22 cellular contexts compared by ENCODE assay signal in the genomic region with DNA sequence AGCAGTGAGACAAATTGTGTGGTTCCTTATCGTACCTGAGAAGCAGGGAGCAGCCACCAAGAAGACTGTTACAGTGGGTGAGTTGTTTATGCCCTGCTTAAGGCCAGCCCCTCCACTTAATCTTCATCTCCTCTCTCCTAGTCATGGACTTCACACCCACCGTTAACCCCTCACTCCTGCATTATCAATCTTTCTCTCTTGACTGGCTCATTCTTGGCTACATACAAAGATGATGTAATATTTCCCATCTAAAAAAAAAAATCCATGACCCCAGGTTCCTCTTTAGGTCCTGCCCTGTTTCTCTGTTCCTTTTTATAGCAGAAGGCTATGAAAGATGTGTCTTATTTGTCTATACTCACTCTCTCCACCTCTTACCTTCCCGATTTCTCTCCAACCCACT.
A peak's percentile ranks its signal among the peaks of the same experiment; 100 is the strongest.
DNase-seq lines count a peak whose midpoint lies in the region; ATAC-seq, FAIRE-seq and TF ChIP-seq lines count a peak whose summit lies in the region.
"Had no signal": no experiment of that assay in that cellular context is flagged by ENCODE, and none has a peak within 500 bp of the region (broad histone marks: within the 10 kb centered on the region; RNA-seq: fewer than 3 reads in every experiment).

No MANE protein-coding gene starts in this region.

- peak; percentile 47 for FAIRE-seq in endothelial cell of umbilical vein (lab: Jason Lieb, UNC)

- H3K27me3 Mint-ChIP-seq in stimulated activated naive CD8-positive, alpha-beta T cell treated with anti-CD3 and anti-CD28 coated beads, Interleukin-15, Interleukin-2, amounts not matched to agents 100 ng/mL and 50 ng/mL, for 24 hours, result no peaks in the 10 kb centered on the region
- H3K27me3 Mint-ChIP-seq: activated CD8-positive, alpha-beta memory T cell treated with anti-CD3 and anti-CD28 coated beads, Interleukin-2, amount 10 ng/mL, durations not matched to agents 7 days and 5 days; CD4-positive, alpha-beta T cell had no signal

- TF ChIP-seq POLR2A in endothelial cell of umbilical vein (IDR thresholded peaks at IDR 0.05; ENCODE audit: low read depth, low read length), result no peak

- H3K9ac ChIP-seq in endothelial cell of umbilical vein (replicated peaks; ENCODE audit: extremely low read depth, insufficient read depth, low read length) (no peak overlapping the region), MM.1S (ENCODE audit: low read length) (no peak overlapping the region)

- dilution Hi-C loops in endothelial cell of umbilical vein (cut with MboI; ENCODE audit: extremely low pct_ligation_motif_present, low sequenced_read_pairs), result no loop called here

- H3K79me2 ChIP-seq in endothelial cell of umbilical vein (ENCODE audit: control insufficient read depth, insufficient read depth, low read length), result no peaks in the 10 kb centered on the region
- no peaks in the 10 kb centered on the region for H3K79me2 ChIP-seq in MM.1S (ENCODE audit: low read length)

- TF ChIP-seq CTCF in endothelial cell of umbilical vein (IDR thresholded peaks at IDR 0.05; ENCODE audit: extremely low read depth in 1 of 2, insufficient read depth in 1 of 2, low read depth in 1 of 2, low read length in 2 of 2) (no peak), MM.1S (IDR thresholded peaks at IDR 0.05; ENCODE audit: low read length) (no peak), foreskin keratinocyte (conservative IDR thresholded peaks at IDR 0.05) (no peak)

- H3K27ac Mint-ChIP-seq in stimulated activated naive CD8-positive, alpha-beta T cell treated with anti-CD3 and anti-CD28 coated beads, Interleukin-15, Interleukin-2, amounts not matched to agents 100 ng/mL and 50 ng/mL, for 24 hours, result peak overlapping the region; percentile 26
- H3K27ac Mint-ChIP-seq: activated CD8-positive, alpha-beta memory T cell treated with anti-CD3 and anti-CD28 coated beads, Interleukin-2, amount 10 ng/mL, durations not matched to agents 7 days and 5 days; CD4-positive, alpha-beta T cell had no signal

- H4K20me1 ChIP-seq in endothelial cell of umbilical vein (replicated peaks; ENCODE audit: control insufficient read depth, extremely low read depth, insufficient read depth, low read length) (no peaks in the 10 kb centered on the region), MM.1S (ENCODE audit: insufficient read depth, low read length) (no peaks in the 10 kb centered on the region)

- H3K4me3 ChIP-seq in endothelial cell of umbilical vein (replicated peaks in 1 of 3; ENCODE audit: insufficient read depth in 1 of 3, low read depth in 1 of 3, low read length in 3 of 3) (no peak overlapping the region), aorta (ENCODE audit: low read length in 2 of 2) (no peak overlapping the region), MM.1S (ENCODE audit: low read length) (no peak overlapping the region)
- H3K4me3 ChIP-seq: esophagus muscularis mucosa, MG63, tibial artery had no signal

- H3K9me1 ChIP-seq in endothelial cell of umbilical vein (replicated peaks; ENCODE audit: control insufficient read depth, extremely low read depth, insufficient read depth, low read length), result no peaks in the 10 kb centered on the region

- H3K9me3 Mint-ChIP-seq in stimulated activated naive CD8-positive, alpha-beta T cell treated with anti-CD3 and anti-CD28 coated beads, Interleukin-15, Interleukin-2, amounts not matched to agents 100 ng/mL and 50 ng/mL, for 24 hours, result no peaks in the 10 kb centered on the region
- H3K9me3 Mint-ChIP-seq: CD4-positive, alpha-beta T cell had no signal

- intact Hi-C loops in endothelial cell of umbilical vein (cut with micrococcal nuclease) (no loop called here), aorta (cut with DNase I) (no loop called here)

- no peak for DNase-seq in stimulated activated naive CD8-positive, alpha-beta T cell treated with anti-CD3 and anti-CD28 coated beads, Interleukin-15, Interleukin-2, amounts not matched to agents 100 U/mL and 50 U/mL, for 24 hours
- DNase-seq in SIG-M5 treated with dmso at 0.1 percent for 504 hours (lab: John Stamatoyannopoulos, UW; ENCODE audit: unreplicated experiment) (peak; percentile 80), endothelial cell of umbilical vein (ENCODE audit: low read depth, low spot score) (peak; percentile 45), aorta (no peak), MM.1S (no peak), NCI-H510A treated with DMSO at 0.1 percent for 48 hours (lab: John Stamatoyannopoulos, UW) (no peak), foreskin keratinocyte (no peak)
- DNase-seq: activated CD8-positive, alpha-beta memory T cell treated with anti-CD3 and anti-CD28 coated beads, Interleukin-2, amount 10 ng/mL, durations not matched to agents 7 days and 5 days; activated effector memory CD4-positive, alpha-beta T cell treated with anti-CD3 and anti-CD28 coated beads, Interleukin-2, amount 50 U/mL, for 16 hours; CD4-positive, alpha-beta T cell; cortex of kidney; DND-41; kidney glomerular epithelial cell; NCI-H2171; occipital lobe; PC-3; stimulated activated CD4-positive, alpha-beta T cell treated with anti-CD3 and anti-CD28 coated beads, Interleukin-2, amount 100 ng/mL, for 48 hours; tibial artery; WERI-Rb-1 had no signal

- no peaks in the 10 kb centered on the region for H3K9me3 ChIP-seq in endothelial cell of umbilical vein (replicated peaks; ENCODE audit: control insufficient read depth, insufficient read depth, low read length)
- H3K9me3 ChIP-seq in aorta (ENCODE audit: control insufficient read depth, low read length), result no peaks in the 10 kb centered on the region
- no peaks in the 10 kb centered on the region for H3K9me3 ChIP-seq in MM.1S (replicated peaks; ENCODE audit: insufficient read depth, low read length)
- H3K9me3 ChIP-seq: esophagus muscularis mucosa, MG63, tibial artery had no signal

- H3K27me3 ChIP-seq in endothelial cell of umbilical vein (ENCODE audit: control insufficient read depth in 2 of 2, insufficient read depth in 2 of 2, low read length in 2 of 2) (no peaks in the 10 kb centered on the region), aorta (ENCODE audit: control insufficient read depth in 1 of 2, insufficient read depth in 2 of 2, low read length in 1 of 2) (no peaks in the 10 kb centered on the region), MM.1S (replicated peaks; ENCODE audit: insufficient read depth, low read length) (no peaks in the 10 kb centered on the region), foreskin keratinocyte (no peaks in the 10 kb centered on the region)
- H3K27me3 ChIP-seq: esophagus muscularis mucosa, MG63, tibial artery had no signal

- CTCF ChIA-PET in endothelial cell of umbilical vein (lab: Charles Lee), result no interaction called here

- no TSS peak for BruUV-seq in endothelial cell of umbilical vein (replicated peaks; lab: Mats Ljungman, UMichigan)

- H3K9me2 ChIP-seq in MM.1S (replicated peaks; ENCODE audit: insufficient read depth, low read length), result no peaks in the 10 kb centered on the region

- ATAC-seq in stimulated activated naive CD8-positive, alpha-beta T cell treated with anti-CD3 and anti-CD28 coated beads, Interleukin-15, Interleukin-2, amounts not matched to agents 100 U/mL and 50 U/mL, for 24 hours, result no peak
- no peak for ATAC-seq in aorta (ENCODE audit: low FRiP score)
- ATAC-seq in foreskin keratinocyte, result no peak
- ATAC-seq: activated CD8-positive, alpha-beta memory T cell treated with anti-CD3 and anti-CD28 coated beads, Interleukin-2, amount 10 ng/mL, durations not matched to agents 7 days and 5 days; PC-3 had no signal

- POLR2A ChIA-PET in endothelial cell of umbilical vein (lab: Charles Lee), result no interaction called here

- H3K4me1 Mint-ChIP-seq in stimulated activated naive CD8-positive, alpha-beta T cell treated with anti-CD3 and anti-CD28 coated beads, Interleukin-15, Interleukin-2, amounts not matched to agents 100 ng/mL and 50 ng/mL, for 24 hours (ENCODE audit: low read depth), result peaks cover 34% of the 10 kb centered on the region

- H3K36me3 ChIP-seq in endothelial cell of umbilical vein (ENCODE audit: control insufficient read depth in 2 of 2, extremely low read depth in 1 of 2, insufficient read depth in 2 of 2, low read length in 2 of 2), result no peaks in the 10 kb centered on the region
- no peaks in the 10 kb centered on the region for H3K36me3 ChIP-seq in aorta (ENCODE audit: control insufficient read depth in 1 of 2, insufficient read depth in 2 of 2, low read length in 1 of 2)
- H3K36me3 ChIP-seq in MM.1S (replicated peaks; ENCODE audit: insufficient read depth, low read length), result no peaks in the 10 kb centered on the region
- H3K36me3 ChIP-seq: esophagus muscularis mucosa, MG63, tibial artery, WERI-Rb-1 had no signal

- H2AFZ ChIP-seq in endothelial cell of umbilical vein (ENCODE audit: low read depth, low read length) (no peak overlapping the region), MM.1S (ENCODE audit: low read length) (no peak overlapping the region)

- H3K4me1 ChIP-seq in endothelial cell of umbilical vein (ENCODE audit: control insufficient read depth, extremely low read depth, insufficient read depth, low read length), result peaks cover 8% of the 10 kb centered on the region
- H3K4me1 ChIP-seq in aorta (ENCODE audit: control insufficient read depth in 1 of 2, insufficient read depth in 2 of 2, low read length in 2 of 2), result no peaks in the 10 kb centered on the region
- no peaks in the 10 kb centered on the region for H3K4me1 ChIP-seq in MM.1S (ENCODE audit: low read length)
- H3K4me1 ChIP-seq in foreskin keratinocyte, result no peaks in the 10 kb centered on the region
- H3K4me1 ChIP-seq: tibial artery had no signal

- peaks cover 13% of the 10 kb centered on the region for H3K36me3 Mint-ChIP-seq in stimulated activated naive CD8-positive, alpha-beta T cell treated with anti-CD3 and anti-CD28 coated beads, Interleukin-15, Interleukin-2, amounts not matched to agents 100 ng/mL and 50 ng/mL, for 24 hours (ENCODE audit: low read depth)

- 59 to 61% methylated on average over 3 of the region's 3 CpGs for WGBS in aorta, 2 donors

- no peaks in the 10 kb centered on the region for H3F3A ChIP-seq in MM.1S (ENCODE audit: insufficient read depth, low read length)

- no peak overlapping the region for H3K27ac ChIP-seq in endothelial cell of umbilical vein (ENCODE audit: insufficient read depth, low read depth, low read length)
- no peak overlapping the region for H3K27ac ChIP-seq in aorta (ENCODE audit: low read depth in 1 of 2, low read length in 2 of 2)
- H3K27ac ChIP-seq in MM.1S (ENCODE audit: low read length), result no peak overlapping the region
- H3K27ac ChIP-seq in foreskin keratinocyte, result no peak overlapping the region
- H3K27ac ChIP-seq: esophagus muscularis mucosa, tibial artery, WERI-Rb-1 had no signal

- no peak overlapping the region for H3K4me2 ChIP-seq in endothelial cell of umbilical vein (ENCODE audit: insufficient read depth, low read length)
- no peak overlapping the region for H3K4me2 ChIP-seq in MM.1S (ENCODE audit: low read depth, low read length)

- no peak overlapping the region for H3K4me3 Mint-ChIP-seq in stimulated activated naive CD8-positive, alpha-beta T cell treated with anti-CD3 and anti-CD28 coated beads, Interleukin-15, Interleukin-2, amounts not matched to agents 100 ng/mL and 50 ng/mL, for 24 hours
- H3K4me3 Mint-ChIP-seq: activated CD8-positive, alpha-beta memory T cell treated with anti-CD3 and anti-CD28 coated beads, Interleukin-2, amount 10 ng/mL, durations not matched to agents 7 days and 5 days; CD4-positive, alpha-beta T cell had no signal

TF ChIP-seq in endothelial cell of umbilical vein, 7 proteins besides CTCF, POLR2A, EP300 and RAD21 (continues in another document):
- TF ChIP-seq GATA2 (IDR thresholded peaks at IDR 0.05; ENCODE audit: insufficient read depth, insufficient read length, low read depth, low read length), result no peak
- no peak for TF ChIP-seq EZH2 (IDR thresholded peaks at IDR 0.05; ENCODE audit: borderline replicate concordance, low read depth, low read length, severe bottlenecking)

Comparison
In these comparisons a context has a peak if more than half of its experiments do, and no peak if none do; other contexts are left out.
1. DNase-seq: peak in SIG-M5 treated with dmso at 0.1 percent for 504 hours (single experiment) and endothelial cell of umbilical vein (single experiment); none in stimulated activated naive CD8-positive, alpha-beta T cell treated with anti-CD3 and anti-CD28 coated beads, Interleukin-15, Interleukin-2, amounts not matched to agents 100 U/mL and 50 U/mL, for 24 hours (single experiment), aorta (0 of 2), MM.1S (single experiment), NCI-H510A treated with DMSO at 0.1 percent for 48 hours (single experiment) and foreskin keratinocyte (0 of 2).